Comparison of ENCODE assay signal across 8 cellular contexts in the genomic region with DNA sequence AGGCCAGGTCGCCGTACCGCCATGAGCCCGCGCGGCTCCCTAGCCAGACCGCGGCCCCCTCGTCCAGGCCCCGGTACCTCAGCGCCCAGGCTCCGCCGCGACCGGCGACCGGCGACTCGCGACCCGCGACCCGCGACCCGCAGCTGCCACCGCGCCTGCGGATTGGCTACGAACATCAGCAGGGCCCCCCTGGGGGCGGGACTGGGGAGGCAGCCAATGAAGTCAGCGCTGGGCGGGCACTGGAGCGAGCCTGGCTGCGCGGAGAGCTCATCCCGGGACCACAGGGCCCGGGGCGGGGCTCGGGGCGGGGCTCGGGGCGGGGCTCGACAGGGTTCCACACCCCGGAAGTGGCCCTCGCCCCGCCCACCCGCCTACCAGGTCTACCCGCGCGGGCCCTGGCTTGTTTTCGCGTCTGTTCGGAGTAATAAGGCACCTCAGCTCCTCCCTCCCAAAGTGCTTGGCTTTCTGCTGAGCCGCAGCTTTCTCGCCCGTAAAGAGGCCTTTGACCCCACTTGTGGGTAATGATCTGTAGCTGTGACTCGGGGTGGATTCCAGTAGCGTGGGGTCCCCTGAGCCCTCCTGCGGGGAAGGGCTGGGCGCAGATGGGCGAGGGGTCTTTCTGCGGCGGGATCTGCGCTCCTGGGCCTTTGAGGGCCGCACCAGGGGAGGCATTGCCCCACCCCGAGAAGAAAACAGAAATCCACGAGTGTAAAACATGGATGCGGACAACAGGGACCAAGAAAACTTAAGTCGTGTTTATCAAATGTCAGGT. TPM values are rescaled to one million over a fixed set of nuclear protein-coding genes. Genes with fewer than 3 reads are reported as not detected.
DNase-seq lines count a peak whose midpoint lies in the region; ATAC-seq and TF ChIP-seq lines count a peak whose summit lies in the region.

A gene (minus strand): TSS at position 170 of the 772 bp plus-strand sequence. CDS start 1,438 bp downstream, outside the sequence.

- peak within 1 kb of the TSS; percentile 83 for H3K4me3 Mint-ChIP-seq in natural killer cell
- H3K4me3 Mint-ChIP-seq in stimulated activated naive B cell treated with anti-CD40 and anti-IgM and Interleukin-4, amounts not matched to agents 10 μg/mL and 1 μg/mL and 100 μg/mL, for 72 hours: peak within 1 kb of the TSS; percentile 87 to 88

- intact Hi-C loops in natural killer cell (cut with micrococcal nuclease): no loop called here

- H3K36me3 ChIP-seq in H7 (replicated peaks; ENCODE audit: control insufficient read depth, insufficient read depth, low read length): peaks cover 8% of the 10 kb centered on the region; the same call in 1 of the 2 replicates

- H3K36me3 Mint-ChIP-seq in natural killer cell: no peaks in the 10 kb centered on the region
- peaks cover 5 to 11% of the 10 kb centered on the region in 2 donors for H3K36me3 Mint-ChIP-seq in stimulated activated naive B cell treated with anti-CD40 and anti-IgM and Interleukin-4, amounts not matched to agents 10 μg/mL and 1 μg/mL and 100 μg/mL, for 72 hours

- ATAC-seq in natural killer cell: peak; percentile 98 to 100 (median 98)
- ATAC-seq in stimulated activated naive B cell treated with anti-CD40 and anti-IgM and Interleukin-4, amounts not matched to agents 10 μg/mL and 1 μg/mL and 100 μg/mL, for 72 hours (replicated peaks): peak; percentile 98 to 99

- TF ChIP-seq CTCF in fibroblast of mammary gland (conservative IDR thresholded peaks at IDR 0.05; ENCODE audit: control insufficient read depth, insufficient read depth, low read depth, low read length) (no peak), natural killer cell (IDR thresholded peaks at IDR 0.05) (no peak)

- H3K27me3 ChIP-seq in H7 (ENCODE audit: control insufficient read depth, insufficient read depth, low read length): peaks cover 10% of the 10 kb centered on the region

- no peaks in the 10 kb centered on the region for H3K9me3 Mint-ChIP-seq in natural killer cell
- H3K9me3 Mint-ChIP-seq in stimulated activated naive B cell treated with anti-CD40 and anti-IgM and Interleukin-4, amounts not matched to agents 10 μg/mL and 1 μg/mL and 100 μg/mL, for 72 hours: peaks cover 0 to 2% of the 10 kb centered on the region in 2 donors

- no peaks in the 10 kb centered on the region for H3K27me3 Mint-ChIP-seq in natural killer cell (ENCODE audit: low read depth in 2 of 2)
- no peaks in the 10 kb centered on the region for H3K27me3 Mint-ChIP-seq in stimulated activated naive B cell treated with anti-CD40 and anti-IgM and Interleukin-4, amounts not matched to agents 10 μg/mL and 1 μg/mL and 100 μg/mL, for 72 hours

- H3K4me3 ChIP-seq in H7 (ENCODE audit: insufficient read depth, low read depth, low read length): peak within 1 kb of the TSS; percentile 75
- peak within 1 kb of the TSS; percentile 71 for H3K4me3 ChIP-seq in fibroblast of mammary gland (ENCODE audit: control insufficient read depth, low read depth, low read length)

- DNase-seq in ELR (ENCODE audit: low read depth): peak; percentile 92
- DNase-seq in H7: peak; percentile 99
- DNase-seq in LoVo (ENCODE audit: low spot score): peak; percentile 98
- peak; percentile 97 for DNase-seq in RPMI8226
- peak; percentile 98 to 99 for DNase-seq in activated T-helper 1 cell treated with anti-CD3 and anti-CD28 coated beads, Interleukin-2, amount 50 U/mL, for 16 hours (ENCODE audit: low read depth in 1 of 2, low spot score in 1 of 2)
- DNase-seq in fibroblast of mammary gland (ENCODE audit: low read depth): peak; percentile 87
- peak; percentile 94 for DNase-seq in natural killer cell
- peak; percentile 95 for DNase-seq in stimulated activated naive B cell treated with anti-CD40 and anti-IgM and Interleukin-4, amounts not matched to agents 10 μg/mL and 1 μg/mL and 100 μg/mL, for 72 hours

- peaks cover 11 to 13% of the 10 kb centered on the region in 2 donors for H3K4me1 Mint-ChIP-seq in natural killer cell
- H3K4me1 Mint-ChIP-seq in stimulated activated naive B cell treated with anti-CD40 and anti-IgM and Interleukin-4, amounts not matched to agents 10 μg/mL and 1 μg/mL and 100 μg/mL, for 72 hours: peaks cover 8 to 16% of the 10 kb centered on the region in 2 donors

- H3K27ac Mint-ChIP-seq in natural killer cell: peak within 1 kb of the TSS; percentile 87 to 92
- H3K27ac Mint-ChIP-seq in stimulated activated naive B cell treated with anti-CD40 and anti-IgM and Interleukin-4, amounts not matched to agents 10 μg/mL and 1 μg/mL and 100 μg/mL, for 72 hours: peak within 1 kb of the TSS; percentile 97

RNA-seq across cellular contexts. Expression of the gene that starts here (rescaled TPM):
- 6.4 and 8.3 TPM in 2 replicates for total RNA-seq in H7 (2014; rRNA removed; shearing (Covaris generic))
- total RNA-seq in natural killer cell: 1 to 10 TPM; 5.0 to 9.1 (median 7.2) TPM

Comparison
In these comparisons a context has a peak if more than half of its experiments do, and no peak if none do; other contexts are left out.
1. Peak in every context shown above with its lines: DNase-seq, ATAC-seq and H3K4me3 ChIP-seq.